Comparison of ENCODE assay signal across 15 cellular contexts in genomic region chr14:89629383-89629782, GRCh38.
A peak's percentile ranks its signal among the peaks of the same experiment; 100 is the strongest.
DNase-seq lines count a peak whose midpoint lies in the region; ATAC-seq and TF ChIP-seq lines count a peak whose summit lies in the region.
"Had no signal": no experiment of that assay in that cellular context is flagged by ENCODE, and none has a peak within 500 bp of the region (broad histone marks: within the 10 kb centered on the region; RNA-seq: fewer than 3 reads in every experiment).

No MANE protein-coding gene starts in this region.

- H3K36me3 ChIP-seq in CD4-positive, alpha-beta memory T cell (ENCODE audit: insufficient read depth, low read length): no peaks in the 10 kb centered on the region
- H3K36me3 ChIP-seq in GM23338 (ENCODE audit: insufficient read depth) (no peaks in the 10 kb centered on the region), mesenchymal stem cell (ENCODE audit: control insufficient read depth in 1 of 2, insufficient read depth in 2 of 2, low read depth in 1 of 2, low read length in 2 of 2) (no peaks in the 10 kb centered on the region)
- H3K36me3 ChIP-seq: cardiac muscle cell had no signal

- no peaks in the 10 kb centered on the region for H3K36me3 Mint-ChIP-seq in CD4-positive, alpha-beta memory T cell
- H3K36me3 Mint-ChIP-seq in GM23338 (ENCODE audit: low read depth) (0 out of 3 replicates have a peak, but pooled peaks cover 4% of the 10 kb centered on the region), T-helper 17 cell (ENCODE audit: low read depth) (peaks cover 3% of the 10 kb centered on the region)
- peaks cover 43% of the 10 kb centered on the region for H3K36me3 Mint-ChIP-seq in activated T-helper 2 cell treated with anti-CD3 and anti-CD28 coated beads, Interferon-gamma antibody, Interleukin-2, Interleukin-4, amounts not matched to agents 10 μg/mL and 5 μg/mL and 100 μg/mL, durations not matched to agents 14 hours and 24 hours and 36 hours (ENCODE audit: low read depth)

- peaks cover 21 to 61% (median 41%) of the 10 kb centered on the region in 4 donors for H3K4me1 Mint-ChIP-seq in CD4-positive, alpha-beta memory T cell
- H3K4me1 Mint-ChIP-seq in GM23338: peaks cover 43% of the 10 kb centered on the region
- H3K4me1 Mint-ChIP-seq in activated T-helper 2 cell treated with anti-CD3 and anti-CD28 coated beads, Interferon-gamma antibody, Interleukin-2, Interleukin-4, amounts not matched to agents 10 μg/mL and 5 μg/mL and 100 μg/mL, durations not matched to agents 14 hours and 24 hours and 36 hours (ENCODE audit: low read depth): peaks cover 58% of the 10 kb centered on the region
- H3K4me1 Mint-ChIP-seq in T-helper 17 cell: peaks cover 12% of the 10 kb centered on the region

- H4K8ac ChIP-seq in mesenchymal stem cell (ENCODE audit: low read length): no peak overlapping the region

- no peak overlapping the region for H3K23ac ChIP-seq in mesenchymal stem cell (ENCODE audit: low read length in 2 of 2)

- H3K27ac Mint-ChIP-seq in CD4-positive, alpha-beta memory T cell: peak overlapping the region in 4 of 7 donors; percentile 11 to 84 (median 52)
- no peak overlapping the region for H3K27ac Mint-ChIP-seq in GM23338
- peak overlapping the region; percentile 66 for H3K27ac Mint-ChIP-seq in activated T-helper 2 cell treated with anti-CD3 and anti-CD28 coated beads, Interferon-gamma antibody, Interleukin-2, Interleukin-4, amounts not matched to agents 10 μg/mL and 5 μg/mL and 100 μg/mL, durations not matched to agents 14 hours and 24 hours and 36 hours
- no peak overlapping the region for H3K27ac Mint-ChIP-seq in T-helper 17 cell

- peak overlapping the region; percentile 80 for H2BK5ac ChIP-seq in mesenchymal stem cell (ENCODE audit: low read depth, low read length, poor library complexity, severe bottlenecking)

- no peak overlapping the region for H2BK120ac ChIP-seq in mesenchymal stem cell (ENCODE audit: low read depth, low read length)

- intact Hi-C loops in CD4-positive, alpha-beta memory T cell (cut with micrococcal nuclease): no loop called here
- intact Hi-C loops in activated T-helper 2 cell treated with anti-CD3 and anti-CD28 coated beads, Interferon-gamma antibody, Interleukin-2, Interleukin-4, amounts not matched to agents 10 μg/mL and 5 μg/mL and 100 μg/mL, durations not matched to agents 14 hours and 24 hours and 36 hours (cut with micrococcal nuclease): loop anchor here (10.0 kb wide), 1 partner anchor 1625 kb away; the partner anchor contains the start of gene GPR65

- no peak overlapping the region for H3K9ac ChIP-seq in mesenchymal stem cell (ENCODE audit: low read length)

- H2AFZ ChIP-seq in GM23338 (peak overlapping the region; percentile 89), mesenchymal stem cell (ENCODE audit: low read depth, low read length) (no peak overlapping the region)

- H2BK15ac ChIP-seq in mesenchymal stem cell (ENCODE audit: low read depth, poor library complexity, severe bottlenecking): no peak overlapping the region

- peaks cover 6% of the 10 kb centered on the region; the same call in 1 of the 2 replicates for H3K9me2 ChIP-seq in GM23338 (ENCODE audit: insufficient read depth)

- no peak for DNase-seq in CD4-positive, alpha-beta memory T cell
- peak; percentile 12 for DNase-seq in GM23338 (ENCODE audit: low spot score)
- no peak for DNase-seq in activated T-helper 2 cell treated with anti-CD3 and anti-CD28 coated beads, Interferon-gamma antibody, Interleukin-2, Interleukin-4, amounts not matched to agents 10 μg/mL and 5 μg/mL and 100 μg/mL, durations not matched to agents 14 hours and 24 hours and 36 hours (ENCODE audit: low spot score)
- no peak for DNase-seq in mesenchymal stem cell
- no peak for DNase-seq in T-helper 17 cell
- DNase-seq: activated CD8-positive, alpha-beta memory T cell treated with anti-CD3 and anti-CD28 coated beads for 24 hours; DMS153; midbrain; MV-4-11; NCI-H2081 treated with DMSO at 0.1 percent for 48 hours; testis had no signal

- H4K91ac ChIP-seq in mesenchymal stem cell (ENCODE audit: low read length): no peak overlapping the region

- H3K9me3 ChIP-seq in CD4-positive, alpha-beta memory T cell (ENCODE audit: control insufficient read depth in 1 of 2, low read length in 2 of 2): no peaks in the 10 kb centered on the region
- H3K9me3 ChIP-seq in mesenchymal stem cell (ENCODE audit: control insufficient read depth, low read length): no peaks in the 10 kb centered on the region
- H3K9me3 ChIP-seq in T-helper 17 cell (ENCODE audit: control insufficient read depth, low read length, poor library complexity, severe bottlenecking): no peaks in the 10 kb centered on the region
- H3K9me3 ChIP-seq: testis had no signal

- no peak overlapping the region for H3K18ac ChIP-seq in mesenchymal stem cell (ENCODE audit: low read depth in 1 of 2, low read length in 2 of 2)

- H3K4me1 ChIP-seq in CD4-positive, alpha-beta memory T cell (ENCODE audit: insufficient read depth, low read length): peaks cover 34% of the 10 kb centered on the region
- H3K4me1 ChIP-seq in GM23338 (ENCODE audit: insufficient read depth) (peaks cover 21% of the 10 kb centered on the region), mesenchymal stem cell (ENCODE audit: control insufficient read depth, insufficient read depth, low read depth, low read length) (peaks cover 15% of the 10 kb centered on the region)

- H3K27me3 Mint-ChIP-seq in CD4-positive, alpha-beta memory T cell: no peaks in the 10 kb centered on the region
- H3K27me3 Mint-ChIP-seq in GM23338 (ENCODE audit: insufficient read depth, low read depth, poor library complexity) (peaks cover 7% of the 10 kb centered on the region), T-helper 17 cell (no peaks in the 10 kb centered on the region)
- no peaks in the 10 kb centered on the region for H3K27me3 Mint-ChIP-seq in activated T-helper 2 cell treated with anti-CD3 and anti-CD28 coated beads, Interferon-gamma antibody, Interleukin-2, Interleukin-4, amounts not matched to agents 10 μg/mL and 5 μg/mL and 100 μg/mL, durations not matched to agents 14 hours and 24 hours and 36 hours (ENCODE audit: low read depth)

- no peaks in the 10 kb centered on the region for H3F3A ChIP-seq in GM23338 (replicated peaks; ENCODE audit: low read depth)

- H2BK12ac ChIP-seq in mesenchymal stem cell (ENCODE audit: low read length in 2 of 2): no peak overlapping the region

- H4K20me1 ChIP-seq in GM23338 (replicated peaks; ENCODE audit: insufficient read depth): no peaks in the 10 kb centered on the region

- H3K4me3 ChIP-seq in CD4-positive, alpha-beta memory T cell (ENCODE audit: low read length in 2 of 2): no peak overlapping the region
- H3K4me3 ChIP-seq in GM23338 (no peak overlapping the region), mesenchymal stem cell (ENCODE audit: insufficient read depth in 1 of 2, low read depth in 1 of 2, low read length in 2 of 2) (no peak overlapping the region)
- H3K4me3 ChIP-seq: cardiac muscle cell, testis had no signal

- no peak overlapping the region for H3K4ac ChIP-seq in mesenchymal stem cell (ENCODE audit: low read depth in 1 of 2, low read length in 2 of 2)

- no peak for TF ChIP-seq CTCF in GM23338 (conservative IDR thresholded peaks at IDR 0.05; ENCODE audit: low read depth in 2 of 2)

- H3K27me3 ChIP-seq in CD4-positive, alpha-beta memory T cell (ENCODE audit: insufficient read depth, low read length): no peaks in the 10 kb centered on the region
- H3K27me3 ChIP-seq in GM23338 (ENCODE audit: insufficient read depth) (no peaks in the 10 kb centered on the region), mesenchymal stem cell (ENCODE audit: control insufficient read depth in 1 of 2, insufficient read depth in 1 of 2, low read length in 2 of 2) (no peaks in the 10 kb centered on the region)
- H3K27me3 ChIP-seq: cardiac muscle cell, testis had no signal

- no peaks in the 10 kb centered on the region for H3K79me1 ChIP-seq in mesenchymal stem cell (replicated peaks; ENCODE audit: low read length, poor library complexity, severe bottlenecking)

- WGBS in mesenchymal stem cell: 94% methylated on average over 8 of the region's 8 CpGs

- H3K4me2 ChIP-seq in GM23338: no peak overlapping the region
- no peak overlapping the region for H3K4me2 ChIP-seq in mesenchymal stem cell (ENCODE audit: low read length, poor library complexity, severe bottlenecking)

- H3K4me3 Mint-ChIP-seq in CD4-positive, alpha-beta memory T cell: peak overlapping the region in 6 of 8 donors; percentile 5 to 74 (median 48)
- H3K4me3 Mint-ChIP-seq in GM23338 (no peak overlapping the region), T-helper 17 cell (no peak overlapping the region)
- no peak overlapping the region for H3K4me3 Mint-ChIP-seq in activated T-helper 2 cell treated with anti-CD3 and anti-CD28 coated beads, Interferon-gamma antibody, Interleukin-2, Interleukin-4, amounts not matched to agents 10 μg/mL and 5 μg/mL and 100 μg/mL, durations not matched to agents 14 hours and 24 hours and 36 hours (ENCODE audit: low read depth)

- no peak overlapping the region for H3K14ac ChIP-seq in mesenchymal stem cell (ENCODE audit: low read length in 2 of 2)

- POLR2A ChIA-PET in CD4-positive, alpha-beta memory T cell (lab: Charles Lee; ENCODE audit: partially characterized antibody): interaction anchor here (1.1 to 3.5 kb wide), 2 partner anchors 11 to 92 kb away, joined by 4 to 18 read pairs; no protein-coding TSS in a partner anchor

- CTCF ChIA-PET in CD4-positive, alpha-beta memory T cell (lab: Charles Lee; ENCODE audit: partially characterized antibody): no interaction called here

- ATAC-seq in GM23338: no peak
- ATAC-seq in GM21367 (IDR thresholded peaks at IDR 0.05; ENCODE audit: unreplicated experiment): no peak
- no peak for ATAC-seq in esophagus mucosa
- ATAC-seq in T-helper 17 cell: no peak
- ATAC-seq: Panc1 had no signal

- H3K27ac ChIP-seq in CD4-positive, alpha-beta memory T cell (ENCODE audit: low read depth, low read length): no peak overlapping the region
- no peak overlapping the region for H3K27ac ChIP-seq in GM23338 (ENCODE audit: low read depth)
- H3K27ac ChIP-seq in mesenchymal stem cell (ENCODE audit: low read length, poor library complexity, severe bottlenecking): peak overlapping the region; percentile 95
- H3K27ac ChIP-seq: cardiac muscle cell, testis had no signal

- H2AK5ac ChIP-seq in mesenchymal stem cell (ENCODE audit: low read length, severe bottlenecking): peak overlapping the region; percentile 92

- peaks cover 0 to 7% (median 1%) of the 10 kb centered on the region in 8 donors for H3K9me3 Mint-ChIP-seq in CD4-positive, alpha-beta memory T cell
- H3K9me3 Mint-ChIP-seq in GM23338: no peaks in the 10 kb centered on the region
- peaks cover 25% of the 10 kb centered on the region for H3K9me3 Mint-ChIP-seq in activated T-helper 2 cell treated with anti-CD3 and anti-CD28 coated beads, Interferon-gamma antibody, Interleukin-2, Interleukin-4, amounts not matched to agents 10 μg/mL and 5 μg/mL and 100 μg/mL, durations not matched to agents 14 hours and 24 hours and 36 hours

- H3K79me2 ChIP-seq in GM23338 (replicated peaks; ENCODE audit: insufficient read depth): no peaks in the 10 kb centered on the region

TF ChIP-seq in GM23338, 12 proteins besides CTCF, POLR2A, EP300 and RAD21:
- no peak for TF ChIP-seq STAT1 (IDR thresholded peaks at IDR 0.05; ENCODE audit: unreplicated experiment)
TF ChIP-seq in GM23338: peak in this region for 0.

Comparison
In these comparisons a context has a peak if more than half of its experiments do, and no peak if none do; other contexts are left out.
1. H3K27ac Mint-ChIP-seq: peak in CD4-positive, alpha-beta memory T cell (4 of 7) and activated T-helper 2 cell treated with anti-CD3 and anti-CD28 coated beads, Interferon-gamma antibody, Interleukin-2, Interleukin-4, amounts not matched to agents 10 μg/mL and 5 μg/mL and 100 μg/mL, durations not matched to agents 14 hours and 24 hours and 36 hours (single experiment); none in GM23338 (single experiment) and T-helper 17 cell (single experiment).
2. H3K4me3 Mint-ChIP-seq: peak in CD4-positive, alpha-beta memory T cell (6 of 8); none in GM23338 (single experiment), activated T-helper 2 cell treated with anti-CD3 and anti-CD28 coated beads, Interferon-gamma antibody, Interleukin-2, Interleukin-4, amounts not matched to agents 10 μg/mL and 5 μg/mL and 100 μg/mL, durations not matched to agents 14 hours and 24 hours and 36 hours (single experiment) and T-helper 17 cell (single experiment).